10 cellular contexts compared by ENCODE assay signal in genomic region chr2:26173596-26174482, GRCh38. TPM values are rescaled to one million over a fixed set of nuclear protein-coding genes. Genes with fewer than 3 reads are reported as not detected.
A peak's percentile ranks its signal among the peaks of the same experiment; 100 is the strongest.
DNase-seq lines count a peak whose midpoint lies in the region; ATAC-seq and TF ChIP-seq lines count a peak whose summit lies in the region.
"Had no signal": no experiment of that assay in that cellular context is flagged by ENCODE, and none has a peak within 500 bp of the region (broad histone marks: within the 10 kb centered on the region; RNA-seq: fewer than 3 reads in every experiment).

No MANE protein-coding gene starts in this region.

- H2AFZ ChIP-seq in hepatocyte (peak overlapping the region; percentile 63), OCI-LY7 (ENCODE audit: low read length) (no peak overlapping the region)

- H3K9me3 ChIP-seq in hepatocyte (ENCODE audit: low read depth) (no peaks in the 10 kb centered on the region), sigmoid colon (no peaks in the 10 kb centered on the region), OCI-LY7 (ENCODE audit: low read length) (no peaks in the 10 kb centered on the region)

- CTCF ChIA-PET in T-cell (lab: Charles Lee), result no interaction called here
- CTCF ChIA-PET in OCI-LY7 (lab: Charles Lee; ENCODE audit: unreplicated experiment), result no interaction called here

- TF ChIP-seq EP300 in sigmoid colon (IDR thresholded peaks at IDR 0.05), result no peak

- H3K27me3 Mint-ChIP-seq in T-cell, result peaks cover 34 to 46% of the 10 kb centered on the region in 2 donors

- H3K36me3 Mint-ChIP-seq in T-cell, result no peaks in the 10 kb centered on the region

- no peak overlapping the region for H3K27ac Mint-ChIP-seq in T-cell

- TF ChIP-seq POLR2A in sigmoid colon (IDR thresholded peaks at IDR 0.05), result no peak

- H3K4me1 Mint-ChIP-seq in T-cell, result peaks cover 11 to 18% (median 16%) of the 10 kb centered on the region in 3 donors

- H3K36me3 ChIP-seq in hepatocyte (replicated peaks; ENCODE audit: insufficient read depth, low read depth) (no peaks in the 10 kb centered on the region), sigmoid colon (no peaks in the 10 kb centered on the region), OCI-LY7 (ENCODE audit: insufficient read depth, low read length) (no peaks in the 10 kb centered on the region)

- H4K20me1 ChIP-seq in hepatocyte (ENCODE audit: insufficient read depth, poor library complexity, severe bottlenecking) (no peaks in the 10 kb centered on the region), OCI-LY7 (ENCODE audit: insufficient read depth, low read length) (no peaks in the 10 kb centered on the region)

- DNase-seq in DMS53 (lab: John Stamatoyannopoulos, UW) (peak; percentile 33), DMS53 treated with DMSO at 0.1 percent for 48 hours (lab: John Stamatoyannopoulos, UW; ENCODE audit: unreplicated experiment) (no peak), T-cell (no peak), hepatocyte (ENCODE audit: low spot score) (no peak), sigmoid colon (peak; percentile 61), GF-D8 (lab: John Stamatoyannopoulos, UW) (no peak), OCI-LY7 (ENCODE audit: low spot score) (no peak)
- DNase-seq: activated CD4-positive, CD25-positive, alpha-beta regulatory T cell treated with anti-CD3 and anti-CD28 coated beads, Interleukin-2, amount 50 U/mL, for 72 hours; stimulated activated CD4-positive, alpha-beta T cell treated with anti-CD3 and anti-CD28 coated beads, Interleukin-1b, Interleukin-23, amount 100 ng/mL, for 48 hours had no signal

- no peak for TF ChIP-seq CTCF in hepatocyte (IDR thresholded peaks at IDR 0.05; ENCODE audit: poor library complexity)
- TF ChIP-seq CTCF in sigmoid colon (IDR thresholded peaks at IDR 0.05), result no peak
- no peak for TF ChIP-seq CTCF in OCI-LY7 (conservative IDR thresholded peaks at IDR 0.05; ENCODE audit: low read length)

- BruUV-seq in OCI-LY7 (replicated peaks; lab: Mats Ljungman, UMichigan), result no TSS peak

- H3K4me3 Mint-ChIP-seq in T-cell, result peak overlapping the region; percentile 67 to 73 (median 71)

- peaks cover 3% of the 10 kb centered on the region for H3K4me1 ChIP-seq in hepatocyte (ENCODE audit: insufficient read depth)
- H3K4me1 ChIP-seq in sigmoid colon, result peaks cover 0 to 23% (median 18%) of the 10 kb centered on the region in 4 donors
- no peaks in the 10 kb centered on the region for H3K4me1 ChIP-seq in OCI-LY7 (ENCODE audit: insufficient read depth, low read length, poor library complexity, severe bottlenecking)

- H3K9me2 ChIP-seq in hepatocyte (replicated peaks; ENCODE audit: insufficient read depth) (no peaks in the 10 kb centered on the region), OCI-LY7 (ENCODE audit: insufficient read depth, low read length) (no peaks in the 10 kb centered on the region)

- no peaks in the 10 kb centered on the region for H3K9me3 Mint-ChIP-seq in T-cell

- no peak for ATAC-seq in T-cell (replicated peaks in 1 of 4)
- no peak for ATAC-seq in HG02852 (IDR thresholded peaks at IDR 0.05; ENCODE audit: unreplicated experiment)

- intact Hi-C loops in sigmoid colon (cut with DNase I), result no loop called here
- intact Hi-C loops in OCI-LY7 (cut with micrococcal nuclease; ENCODE audit: unreplicated experiment), result no loop called here

- H3K4me2 ChIP-seq in hepatocyte (peak overlapping the region; percentile 97), OCI-LY7 (ENCODE audit: low read length) (no peak overlapping the region)

- H3K27ac ChIP-seq in hepatocyte (no peak overlapping the region), sigmoid colon (no peak overlapping the region), OCI-LY7 (ENCODE audit: low read depth, low read length, poor library complexity, severe bottlenecking) (no peak overlapping the region)

- H3K27me3 ChIP-seq in hepatocyte (peaks cover 12% of the 10 kb centered on the region), sigmoid colon (peaks cover 20 to 45% (median 41%) of the 10 kb centered on the region in 3 donors)

- POLR2A ChIA-PET in T-cell (lab: Charles Lee) (no interaction called here), OCI-LY7 (lab: Charles Lee) (no interaction called here)

- 18% methylated on average over 26 of the region's 58 CpGs for WGBS in hepatocyte (ENCODE audit: low lambda C conversion rate, missing lambda C conversion rate)
- WGBS in sigmoid colon, 2 donors, result 23 to 32% methylated on average over 58 of the region's 58 CpGs

- H3K4me3 ChIP-seq in hepatocyte (peak overlapping the region; percentile 33), sigmoid colon (peak overlapping the region in 3 of 4 donors; percentile 32 to 52 (median 50)), OCI-LY7 (ENCODE audit: low read depth, low read length, poor library complexity, severe bottlenecking) (no peak overlapping the region)

- H3K79me2 ChIP-seq in hepatocyte, result no peaks in the 10 kb centered on the region
- H3K79me2 ChIP-seq in OCI-LY7 (ENCODE audit: insufficient read depth, low read depth, low read length), result no peaks in the 10 kb centered on the region

RNA-seq across cellular contexts. Expression of gene GAREM2, which starts 1.0 kb away (rescaled TPM):
- total RNA-seq in T-cell, result 1 to 10 TPM; 2.9 to 9.1 (median 5.2) TPM
- total RNA-seq in hepatocyte, result 4.7 TPM in 2 replicates
- polyA plus RNA-seq in hepatocyte, result 5.1 and 9.1 TPM in 2 replicates
- total RNA-seq in sigmoid colon, result 1 to 10 TPM; 1.1 to 4.4 (median 2.1) TPM
- 10 to 100 TPM in 1 of 3 donors, 1 to 10 TPM in 2; 2.1 to 11.6 (median 2.4) TPM for polyA plus RNA-seq in sigmoid colon
- not detected in 2 replicates for total RNA-seq in OCI-LY7 (2014; rRNA removed; shearing (Covaris generic))
- 0.11 TPM in 1 of 2 replicates, not detected in the other for total RNA-seq in OCI-LY7 (2022)

Comparison
In these comparisons a context has a peak if more than half of its experiments do, and no peak if none do; other contexts are left out.
1. DNase-seq: peak in DMS53 (single experiment) and sigmoid colon (single experiment); none in DMS53 treated with DMSO at 0.1 percent for 48 hours (single experiment), T-cell (0 of 34), hepatocyte (single experiment), GF-D8 (single experiment) and OCI-LY7 (single experiment).